ENCODE assay signal across 22 cellular contexts in genomic region chr11:116267146-116267545, GRCh38.
"Had no signal": no experiment of that assay in that cellular context is flagged by ENCODE, and none has a peak within 500 bp of the region (broad histone marks: within the 10 kb centered on the region; RNA-seq: fewer than 3 reads in every experiment).

No MANE protein-coding gene starts in this region.

- H3K4me1 ChIP-seq: left ventricle myocardium inferior, pancreas, prostate gland, tibial nerve had no signal

- ATAC-seq: heart right ventricle; naive thymus-derived CD8-positive, alpha-beta T cell; pancreas; right cardiac atrium; sciatic nerve; stimulated activated effector memory CD8-positive, alpha-beta T cell treated with anti-CD3 and anti-CD28 coated beads, Interleukin-12 subunit alpha, Interleukin-12 subunit beta, amount 100 ng/mL, for 72 hours; stimulated activated naive CD8-positive, alpha-beta T cell treated with anti-CD3 and anti-CD28 coated beads, Interleukin-15, amount 100 ng/mL, for 72 hours had no signal

- H3K9me3 ChIP-seq: heart right ventricle, left ventricle myocardium inferior, pancreas, prostate gland, tibial nerve had no signal

- H3K27ac ChIP-seq: heart right ventricle, hepatocyte, left ventricle myocardium inferior, pancreas, prostate gland, skin epidermis, tibial nerve had no signal

- FAIRE-seq: pancreas had no signal

- DNase-seq: heart right ventricle; islet precursor cell; left ventricle myocardium inferior; naive thymus-derived CD8-positive, alpha-beta T cell; nucleus accumbens; pancreas; posterior cingulate gyrus; retina; right cardiac atrium; stimulated activated CD4-positive, alpha-beta T cell treated with anti-CD3 and anti-CD28 coated beads, Interleukin-12 subunit alpha, Interleukin-12 subunit beta, amount 100 ng/mL, for 4 hours; stimulated activated CD4-positive, alpha-beta T cell treated with anti-CD3 and anti-CD28 coated beads, Interleukin-15, amount 100 ng/mL, for 24 hours; stimulated activated CD4-positive, alpha-beta T cell treated with anti-CD3 and anti-CD28 coated beads, Interleukin-2, amount 100 ng/mL, for 24 hours; stimulated activated CD4-positive, alpha-beta T cell treated with anti-CD3 and anti-CD28 coated beads, Interleukin-4, amount 100 ng/mL, for 1 hour; stimulated activated naive CD4-positive, alpha-beta T cell; stimulated activated naive CD8-positive, alpha-beta T cell treated with anti-CD3 and anti-CD28 coated beads, Interleukin-15, amount 100 ng/mL, for 72 hours; substantia nigra had no signal

- H3K36me3 ChIP-seq: heart right ventricle, left ventricle myocardium inferior, pancreas, prostate gland, tibial nerve had no signal

- H3K4me3 ChIP-seq: heart right ventricle, hepatocyte, left ventricle myocardium inferior, pancreas, prostate gland, skin epidermis, tibial nerve had no signal
